In genomic region chr7:64313740-64314491, GRCh38 we compare ENCODE assay signal across 8 cellular contexts. TPM values are rescaled to one million over a fixed set of nuclear protein-coding genes. Genes with fewer than 3 reads are reported as not detected.
DNase-seq lines count a peak whose midpoint lies in the region; ATAC-seq and TF ChIP-seq lines count a peak whose summit lies in the region.

TSS of gene ZNF736 (plus strand) at chr7:64313961. CDS start at chr7:64314151, 190 bp downstream.

- TF ChIP-seq CTCF in fibroblast of mammary gland (conservative IDR thresholded peaks at IDR 0.05; ENCODE audit: control insufficient read depth, insufficient read depth, low read depth, low read length) = no peak
- no peak for TF ChIP-seq CTCF in omental fat pad (IDR thresholded peaks at IDR 0.05)
- TF ChIP-seq CTCF in testis (IDR thresholded peaks at IDR 0.05) = no peak

- H3K27ac ChIP-seq in KOPT-K1 (ENCODE audit: low read depth, low read length, poor library complexity, severe bottlenecking) = peak within 1 kb of the TSS; percentile 86
- H3K27ac ChIP-seq in testis = peak within 1 kb of the TSS; percentile 76

- H3K4me1 ChIP-seq in testis = peaks cover 10% of the 10 kb centered on the region

- ATAC-seq in GM21619 (IDR thresholded peaks at IDR 0.05; ENCODE audit: unreplicated experiment) (peak; percentile 100), omental fat pad (ENCODE audit: low FRiP score) (peak; percentile 99)

- DNase-seq in DMS79 (lab: John Stamatoyannopoulos, UW) (peak; percentile 93), RPMI7951 (ENCODE audit: low read depth) (peak; percentile 95), fibroblast of mammary gland (ENCODE audit: low read depth) (peak; percentile 95), omental fat pad (ENCODE audit: low spot score) (peak; percentile 65), testis (peak; percentile 97)
- DNase-seq in activated T-helper 1 cell treated with anti-CD3 and anti-CD28 coated beads, Interleukin-2, amount 50 U/mL, for 16 hours (ENCODE audit: low read depth in 1 of 2, low spot score in 1 of 2) = peak; percentile 64 to 77

- peak; percentile 64 for TF ChIP-seq POLR2A in testis (IDR thresholded peaks at IDR 0.05)

- H3K4me3 ChIP-seq in fibroblast of mammary gland (ENCODE audit: control insufficient read depth, low read depth, low read length) = peak within 1 kb of the TSS; percentile 95
- peak within 1 kb of the TSS; percentile 70 to 87 for H3K4me3 ChIP-seq in testis

- H3K36me3 ChIP-seq in KOPT-K1 (ENCODE audit: insufficient read depth, low read length) = peaks cover 31% of the 10 kb centered on the region; the same call in 1 of the 2 replicates
- no peaks in the 10 kb centered on the region for H3K36me3 ChIP-seq in testis (ENCODE audit: low read depth, missing control alignments)

- 0 to 1% methylated on average over 31 to 33 of the region's 33 CpGs for WGBS in testis, 2 donors

- intact Hi-C loops in testis (cut with DNase I; ENCODE audit: low total_unique reads) = no loop called here

- H3K9me3 ChIP-seq in KOPT-K1 (ENCODE audit: insufficient read depth, low read length, poor library complexity, severe bottlenecking) = peaks cover 35% of the 10 kb centered on the region
- H3K9me3 ChIP-seq in testis = no peaks in the 10 kb centered on the region

- no peaks in the 10 kb centered on the region for H3K27me3 ChIP-seq in testis

RNA-seq across cellular contexts. Expression of gene ZNF736, which starts in this region (rescaled TPM):
- 8.2 and 8.7 TPM in 2 replicates for total RNA-seq in RPMI7951 (2014; rRNA removed; shearing (Covaris generic))
- total RNA-seq in omental fat pad (10 to 100 TPM in 1 of 4 donors, 1 to 10 TPM in 3; 6.9 to 12.8 (median 8.9) TPM), testis (10 to 100 TPM; 40.0 to 56.3 TPM)
- polyA plus RNA-seq in testis (ENCODE audit: insufficient read depth, low read depth, low replicate concordance) = 28.8 TPM

Comparison
In these comparisons a context has a peak if more than half of its experiments do, and no peak if none do; other contexts are left out.
1. Peak in every context shown above with its lines: DNase-seq, ATAC-seq, H3K4me3 ChIP-seq and H3K27ac ChIP-seq.